6 cellular contexts compared by ENCODE assay signal in genomic region chr6:33417127-33417902, GRCh38. TPM values are rescaled to one million over a fixed set of nuclear protein-coding genes. Genes with fewer than 3 reads are reported as not detected.
DNase-seq lines count a peak whose midpoint lies in the region; ATAC-seq and TF ChIP-seq lines count a peak whose summit lies in the region.

No MANE protein-coding gene starts in this region.

- no peak for DNase-seq in Caco-2
- peak; percentile 39 for DNase-seq in OCI-M1 (lab: John Stamatoyannopoulos, UW)
- DNase-seq in fibroblast of the aortic adventitia (ENCODE audit: low read depth), result peak; percentile 80
- DNase-seq in stromal cell of bone marrow (ENCODE audit: low read depth), result peak; percentile 69
- DNase-seq in GM20000 (ENCODE audit: low spot score), result no peak

- no peak for ATAC-seq in HG02884 (IDR thresholded peaks at IDR 0.05; ENCODE audit: unreplicated experiment)

- peaks cover 41% of the 10 kb centered on the region for H3K36me3 Mint-ChIP-seq in Caco-2 (ENCODE audit: insufficient read depth, unreplicated experiment)

- intact Hi-C loops in Caco-2 (cut with micrococcal nuclease; ENCODE audit: unreplicated experiment), result no loop called here

- peaks cover 4% of the 10 kb centered on the region for H3K36me3 ChIP-seq in Caco-2 (ENCODE audit: control insufficient read depth, insufficient read depth, low read length)

- peaks cover 6% of the 10 kb centered on the region for H3K4me1 Mint-ChIP-seq in Caco-2 (ENCODE audit: low read depth, unreplicated experiment)

- H3K27ac Mint-ChIP-seq in Caco-2 (ENCODE audit: unreplicated experiment), result peak overlapping the region; percentile 99

- peaks cover 18% of the 10 kb centered on the region for H3K4me1 ChIP-seq in Caco-2

- POLR2A ChIA-PET in Caco-2 (lab: Charles Lee), result interaction anchor here (2.0 kb wide), 1 partner anchor 99 kb away, joined by 5 read pairs; the partner anchor contains the start of gene ZBTB22

- no peaks in the 10 kb centered on the region for H3K27me3 ChIP-seq in Caco-2 (replicated peaks; ENCODE audit: control insufficient read depth, insufficient read depth, low read length)

- no peak for TF ChIP-seq CTCF in Caco-2 (IDR thresholded peaks at IDR 0.05; ENCODE audit: insufficient read depth in 1 of 2, low read depth in 1 of 2, low read length in 1 of 2, severe bottlenecking in 1 of 2, unreplicated experiment in 1 of 2)
- no peak for TF ChIP-seq CTCF in fibroblast of the aortic adventitia (IDR thresholded peaks at IDR 0.05; ENCODE audit: insufficient read depth, low read length)
- no peak for TF ChIP-seq CTCF in GM20000 (IDR thresholded peaks at IDR 0.05; ENCODE audit: extremely low read depth, missing control alignments)

- TSS peak; percentile 76 for BruUV-seq in Caco-2 (replicated peaks; lab: Mats Ljungman, UMichigan)

- CTCF ChIA-PET in Caco-2 (lab: Charles Lee), result interaction anchor here (1.1 kb wide), 1 partner anchor 146 kb away, joined by 4 read pairs; the partner anchor contains the start of genes RPS18 and VPS52

- peak overlapping the region; percentile 90 for H3K4me3 Mint-ChIP-seq in Caco-2 (ENCODE audit: unreplicated experiment)

- no peaks in the 10 kb centered on the region for H3K9me3 Mint-ChIP-seq in Caco-2 (ENCODE audit: unreplicated experiment)

- H3K4me3 ChIP-seq in Caco-2 (ENCODE audit: low read depth, low read length), result peak overlapping the region; percentile 68
- peak overlapping the region; percentile 96 for H3K4me3 ChIP-seq in fibroblast of the aortic adventitia (ENCODE audit: low read depth, low read length)

- H3K27me3 Mint-ChIP-seq in Caco-2 (ENCODE audit: insufficient read depth, unreplicated experiment), result peaks cover 4% of the 10 kb centered on the region

- H3K9me3 ChIP-seq in Caco-2, result no peaks in the 10 kb centered on the region

RNA-seq across cellular contexts. Expression of gene CUTA, which starts 0.6 kb away (rescaled TPM):
- total RNA-seq in Caco-2 (2022), result 166 and 177 TPM in 2 replicates
- 106 and 522 TPM in 2 replicates for total RNA-seq in fibroblast of the aortic adventitia (ENCODE audit: low replicate concordance)

RNA-seq across cellular contexts. Expression of gene SYNGAP1, which starts 2.5 kb away (rescaled TPM):
- 17.1 and 18.3 TPM in 2 replicates for total RNA-seq in Caco-2 (2022)
- 3.3 and 7.6 TPM in 2 replicates for total RNA-seq in fibroblast of the aortic adventitia (ENCODE audit: low replicate concordance)

RNA-seq across cellular contexts. Expression of gene PHF1, which starts 6.5 kb away (rescaled TPM):
- 23.6 and 26.4 TPM in 2 replicates for total RNA-seq in Caco-2 (2022)
- 18.9 and 20.9 TPM in 2 replicates for total RNA-seq in fibroblast of the aortic adventitia (ENCODE audit: low replicate concordance)

RNA-seq across cellular contexts. Expression of gene KIFC1, which starts 25.7 kb away (rescaled TPM):
- total RNA-seq in Caco-2 (2022), result 65.3 and 65.4 TPM in 2 replicates
- 49.3 TPM in 1 of 2 replicates, not detected in the other for total RNA-seq in fibroblast of the aortic adventitia (ENCODE audit: low replicate concordance)

RNA-seq across cellular contexts. Expression of gene ZBTB9, which starts 37.1 kb away (rescaled TPM):
- total RNA-seq in Caco-2 (2022) (11.4 and 12.5 TPM in 2 replicates), fibroblast of the aortic adventitia (ENCODE audit: low replicate concordance) (3.8 and 5.5 TPM in 2 replicates)

Comparison
In these comparisons a context has a peak if more than half of its experiments do, and no peak if none do; other contexts are left out.
1. DNase-seq: peak in OCI-M1 (single experiment), fibroblast of the aortic adventitia (single experiment) and stromal cell of bone marrow (single experiment); none in Caco-2 (0 of 2) and GM20000 (single experiment).